13 cellular contexts compared by ENCODE assay signal in the genomic region with DNA sequence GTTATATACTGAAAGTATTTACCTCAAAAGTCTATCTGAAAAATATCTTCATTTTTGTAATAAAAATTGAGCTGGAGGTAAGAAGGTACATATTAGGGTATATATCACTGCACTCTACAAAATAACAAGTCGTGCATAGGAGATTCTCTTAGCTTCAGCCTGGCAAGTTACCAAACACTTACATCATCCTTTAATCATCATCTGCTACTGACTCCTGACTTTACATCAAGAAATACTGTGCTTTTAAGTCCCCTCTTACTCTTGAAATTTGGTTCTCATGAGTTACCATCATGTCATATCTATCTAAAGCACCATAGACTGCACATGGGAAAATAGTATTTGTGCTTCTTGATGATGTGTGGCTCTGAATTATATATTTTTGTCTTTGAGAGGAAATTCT. TPM values are rescaled to one million over a fixed set of nuclear protein-coding genes. Genes with fewer than 3 reads are reported as not detected.
DNase-seq lines count a peak whose midpoint lies in the region; ATAC-seq and TF ChIP-seq lines count a peak whose summit lies in the region.
"Had no signal": no experiment of that assay in that cellular context is flagged by ENCODE, and none has a peak within 500 bp of the region (broad histone marks: within the 10 kb centered on the region; RNA-seq: fewer than 3 reads in every experiment).

No MANE protein-coding gene starts in this region.

- H3K36me3 Mint-ChIP-seq in immature natural killer cell: peaks cover 27 to 47% (median 44%) of the 10 kb centered on the region in 3 donors

- H3K27me3 ChIP-seq in RWPE2 (ENCODE audit: insufficient read depth, poor library complexity, severe bottlenecking): no peaks in the 10 kb centered on the region
- no peaks in the 10 kb centered on the region for H3K27me3 ChIP-seq in fibroblast of lung (ENCODE audit: control insufficient read depth, insufficient read depth, low read length)
- H3K27me3 ChIP-seq: BLaER1, pancreas, testis had no signal

- H3K36me3 ChIP-seq in RWPE2 (ENCODE audit: low read depth) (peaks cover 33% of the 10 kb centered on the region), fibroblast of lung (ENCODE audit: control insufficient read depth, insufficient read depth, low read length) (peaks cover 2% of the 10 kb centered on the region)
- H3K36me3 ChIP-seq: pancreas had no signal

- no peaks in the 10 kb centered on the region for H3K9me3 ChIP-seq in RWPE2 (ENCODE audit: severe bottlenecking)
- no peaks in the 10 kb centered on the region for H3K9me3 ChIP-seq in fibroblast of lung (ENCODE audit: control insufficient read depth, insufficient read depth, low read depth, low read length)
- H3K9me3 ChIP-seq: pancreas, testis had no signal

- H3K79me2 ChIP-seq in fibroblast of lung (ENCODE audit: control insufficient read depth, insufficient read depth, low read length): no peaks in the 10 kb centered on the region

- H3K4me3 ChIP-seq in RWPE2 (ENCODE audit: severe bottlenecking) (no peak overlapping the region), fibroblast of lung (replicated peaks in 1 of 4; ENCODE audit: control extremely low read depth in 1 of 4, insufficient read depth in 1 of 4, low read depth in 3 of 4, low read length in 4 of 4) (no peak overlapping the region), skeletal muscle cell (ENCODE audit: low read depth, low read length) (no peak overlapping the region)
- H3K4me3 ChIP-seq: BLaER1, pancreas, testis had no signal

- peak overlapping the region in 1 of 6 donors; percentile 17 for H3K27ac Mint-ChIP-seq in immature natural killer cell

- H2AFZ ChIP-seq in fibroblast of lung (ENCODE audit: low read length): no peak overlapping the region

- H3K4me1 ChIP-seq in RWPE2 (ENCODE audit: insufficient read depth, poor library complexity, severe bottlenecking) (peaks cover 17% of the 10 kb centered on the region), fibroblast of lung (ENCODE audit: control insufficient read depth, extremely low read depth, insufficient read depth, low read length) (no peaks in the 10 kb centered on the region)
- H3K4me1 ChIP-seq: pancreas, testis had no signal

- DNase-seq in NCI-H2029 (lab: John Stamatoyannopoulos, UW) (peak; percentile 1), NCI-H2029 treated with DMSO at 0.1 percent for 48 hours (lab: John Stamatoyannopoulos, UW) (no peak), RWPE2 (ENCODE audit: low spot score) (no peak), fibroblast of lung (ENCODE audit: low read depth in 2 of 2) (peak; percentile 89 to 92), skeletal muscle cell (ENCODE audit: low read depth) (peak; percentile 83), NCI-H526 (lab: John Stamatoyannopoulos, UW) (no peak), immature natural killer cell (no peak), HuH-7.5 (ENCODE audit: low spot score) (no peak)
- DNase-seq: effector CD8-positive, alpha-beta T cell; pancreas; T-helper 9 cell; testis had no signal

- peaks cover 15 to 44% of the 10 kb centered on the region in 2 donors for H3K4me1 Mint-ChIP-seq in immature natural killer cell

- H3K27ac ChIP-seq in RWPE2 (ENCODE audit: poor library complexity, severe bottlenecking) (peak overlapping the region; percentile 32), fibroblast of lung (ENCODE audit: insufficient read depth, low read length) (no peak overlapping the region)
- H3K27ac ChIP-seq: BLaER1, pancreas had no signal

- no peak overlapping the region for H3K9ac ChIP-seq in fibroblast of lung (ENCODE audit: insufficient read depth, low read length)
- H3K9ac ChIP-seq: BLaER1 had no signal

- H3K4me2 ChIP-seq in fibroblast of lung (ENCODE audit: extremely low read depth, insufficient read depth, low read length): no peak overlapping the region

- H4K20me1 ChIP-seq in fibroblast of lung (ENCODE audit: control insufficient read depth, extremely low read depth, insufficient read depth, low read length): no peaks in the 10 kb centered on the region
- H4K20me1 ChIP-seq: BLaER1 had no signal

- H3K4me3 Mint-ChIP-seq in immature natural killer cell: no peak overlapping the region

- no peaks in the 10 kb centered on the region for H3K27me3 Mint-ChIP-seq in immature natural killer cell (ENCODE audit: low read depth in 3 of 3)

- H3K9me3 Mint-ChIP-seq in immature natural killer cell: peaks cover 0 to 6% (median 4%) of the 10 kb centered on the region in 6 donors

- no peak for TF ChIP-seq CTCF in RWPE2 (IDR thresholded peaks at IDR 0.05; ENCODE audit: poor library complexity, severe bottlenecking)
- no peak for TF ChIP-seq CTCF in fibroblast of lung (conservative IDR thresholded peaks at IDR 0.05 in 1 of 2, IDR thresholded peaks at IDR 0.05 in 1 of 2; ENCODE audit: low read depth in 1 of 2, low read length in 2 of 2)

- peak; percentile 88 for ATAC-seq in RWPE2 (ENCODE audit: low read depth)

RNA-seq across cellular contexts. Expression of a gene that starts 50.8 kb away (rescaled TPM):
- total RNA-seq in fibroblast of lung: 7.4 and 12.6 TPM in 2 replicates
- 3.6 and 7.0 TPM in 2 replicates for polyA plus RNA-seq in fibroblast of lung
- polyA plus RNA-seq in fibroblast of lung (2012): 5.3 and 7.3 TPM in 2 replicates
- polyA minus RNA-seq in fibroblast of lung (ENCODE audit: low replicate concordance): 0.67 and 6.0 TPM in 2 replicates
- polyA plus RNA-seq in immature natural killer cell: 1 to 10 TPM; 1.6 to 3.5 (median 3.1) TPM

Comparison
In these comparisons a context has a peak if more than half of its experiments do, and no peak if none do; other contexts are left out.
1. DNase-seq: peak in NCI-H2029 (single experiment), fibroblast of lung (2 of 2) and skeletal muscle cell (single experiment); none in NCI-H2029 treated with DMSO at 0.1 percent for 48 hours (single experiment), RWPE2 (single experiment), NCI-H526 (0 of 2), immature natural killer cell (0 of 3) and HuH-7.5 (single experiment).